ENCODE assay signal across 1 cellular context in the genomic region with DNA sequence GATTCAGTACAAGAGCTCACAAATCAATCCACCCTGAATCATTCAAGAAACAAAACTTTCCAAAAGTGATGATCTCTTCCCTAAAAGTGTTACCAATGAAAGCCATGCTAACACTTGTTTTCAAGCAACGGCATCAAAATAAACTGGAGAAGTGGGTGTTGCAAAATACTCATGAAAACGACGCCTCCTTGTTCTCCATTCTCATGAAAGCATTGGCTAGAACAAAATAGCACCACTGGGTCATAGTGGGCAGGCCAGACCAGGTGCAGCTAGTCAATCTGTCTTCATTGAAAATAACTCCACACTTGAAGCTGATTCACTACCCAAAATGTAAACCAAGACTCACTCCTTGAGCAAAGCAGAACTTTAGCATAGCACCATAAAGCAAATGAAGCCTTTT.
TF ChIP-seq lines count a peak whose summit lies in the region.

No MANE protein-coding gene starts in this region.

TF ChIP-seq in GM23338, 12 proteins besides CTCF, POLR2A, EP300 and RAD21 (continued from another document):
- TF ChIP-seq ZNF462 (CRISPR knock-in tag; IDR thresholded peaks at IDR 0.05): no peak
- no peak for TF ChIP-seq NANOG (IDR thresholded peaks at IDR 0.05; ENCODE audit: borderline replicate concordance)
- no peak for TF ChIP-seq EZH2phosphoT487 (IDR thresholded peaks at IDR 0.05; ENCODE audit: unreplicated experiment)
- TF ChIP-seq CREB1 (CRISPR knock-in tag; IDR thresholded peaks at IDR 0.05; ENCODE audit: low read depth): no peak
- no peak for TF ChIP-seq REST (IDR thresholded peaks at IDR 0.05; ENCODE audit: unreplicated experiment)
- no peak for TF ChIP-seq ZNF114 (CRISPR knock-in tag; IDR thresholded peaks at IDR 0.05)
- TF ChIP-seq POLR2AphosphoS5 (IDR thresholded peaks at IDR 0.05; ENCODE audit: low read depth): no peak
- no peak for TF ChIP-seq EZH2 (IDR thresholded peaks at IDR 0.05; ENCODE audit: low read depth, unreplicated experiment)
- no peak for TF ChIP-seq JUNB (IDR thresholded peaks at IDR 0.05; ENCODE audit: unreplicated experiment)
- no peak for TF ChIP-seq ETS1 (IDR thresholded peaks at IDR 0.05)
- no peak for TF ChIP-seq ZNF331 (CRISPR knock-in tag; IDR thresholded peaks at IDR 0.05; ENCODE audit: low read depth)
